7 cellular contexts compared by ENCODE assay signal in genomic region chr17:57117798-57118197, GRCh38.
"Had no signal": no experiment of that assay in that cellular context is flagged by ENCODE, and none has a peak within 500 bp of the region (broad histone marks: within the 10 kb centered on the region; RNA-seq: fewer than 3 reads in every experiment).

No MANE protein-coding gene starts in this region.

- H3K4me2 ChIP-seq: GM23338 had no signal

- ATAC-seq: GM23338 had no signal

- H3K27ac Mint-ChIP-seq: GM23338 had no signal

- H3K9me3 Mint-ChIP-seq: GM23338, H9 had no signal

- FAIRE-seq: H1, H54 had no signal

- H3K4me3 Mint-ChIP-seq: GM23338, H9 had no signal

- DNase-seq: H9, HCEC 1CT, IMR-90, KBM-7 had no signal

- H2AFZ ChIP-seq: GM23338 had no signal

- H3K4me3 ChIP-seq: GM23338 had no signal
